In the genomic region with DNA sequence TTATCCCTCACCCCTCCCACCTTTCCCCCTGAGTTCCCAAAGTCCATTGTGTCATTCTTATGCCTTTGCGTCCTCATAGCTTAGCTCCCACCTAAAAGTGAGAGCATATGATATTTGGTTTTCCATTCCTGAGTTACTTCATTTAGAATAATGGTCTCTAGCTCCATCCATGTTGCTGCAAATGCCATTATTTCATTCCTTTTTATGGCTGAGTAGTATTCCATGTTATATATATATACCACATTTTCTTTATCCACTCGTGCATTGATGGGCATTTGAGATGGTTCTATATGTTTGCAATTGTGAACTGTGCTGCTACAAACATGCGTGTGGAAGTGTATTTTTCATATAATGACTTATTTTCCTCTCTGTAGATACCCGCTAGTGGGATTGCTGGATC, we compare ENCODE assay signal across 9 cellular contexts. TPM values are rescaled to one million over a fixed set of nuclear protein-coding genes. Genes with fewer than 3 reads are reported as not detected.
DNase-seq lines count a peak whose midpoint lies in the region; ATAC-seq and TF ChIP-seq lines count a peak whose summit lies in the region.
"Not testable (repeated sequence)": the region's sequence is repeated elsewhere in the genome, so short reads cannot be mapped to it uniquely, and the experiment has no call there.
"Had no signal": no experiment of that assay in that cellular context is flagged by ENCODE, and none has a peak within 500 bp of the region (broad histone marks: within the 10 kb centered on the region; RNA-seq: fewer than 3 reads in every experiment).

No MANE protein-coding gene starts in this region.

- not testable (repeated sequence) for H3K9me3 Mint-ChIP-seq in activated naive CD8-positive, alpha-beta T cell (ENCODE audit: low read depth); neural crest cell

- not testable (repeated sequence) for H3K27me3 Mint-ChIP-seq in T-helper 17 cell; activated naive CD8-positive, alpha-beta T cell
- peaks cover 12% of the 10 kb centered on the region for H3K27me3 Mint-ChIP-seq in neural crest cell (ENCODE audit: low read depth)

- not testable (repeated sequence) for H3K27ac ChIP-seq in HEK293 (ENCODE audit: extremely low read depth, low read depth, low read length)

- H3K4me3 Mint-ChIP-seq in T-helper 17 cell = not testable (repeated sequence)
- peak overlapping the region; percentile 46 for H3K4me3 Mint-ChIP-seq in activated naive CD8-positive, alpha-beta T cell
- H3K4me3 Mint-ChIP-seq in neural crest cell = peak overlapping the region; percentile 61

- TF ChIP-seq CTCF in HEK293 (tag by site-specific recombination; IDR thresholded peaks at IDR 0.05); neural crest cell (conservative IDR thresholded peaks at IDR 0.05): not testable (repeated sequence)

- H3K27ac Mint-ChIP-seq in T-helper 17 cell = peak overlapping the region; percentile 90
- H3K27ac Mint-ChIP-seq in activated naive CD8-positive, alpha-beta T cell = peak overlapping the region; percentile 34
- H3K27ac Mint-ChIP-seq in neural crest cell (ENCODE audit: unreplicated experiment) = not testable (repeated sequence)

- H3K4me1 ChIP-seq in HEK293 (ENCODE audit: control insufficient read depth, insufficient read depth, low read length) = not testable (repeated sequence)

- DNase-seq in T-helper 17 cell; neural crest cell (ENCODE audit: low read depth, low spot score): not testable (repeated sequence)

- H3K4me3 ChIP-seq in HEK293 (ENCODE audit: low read depth, low read length) = not testable (repeated sequence)

- not testable (repeated sequence) for H3K9me3 ChIP-seq in HEK293 (ENCODE audit: control insufficient read depth, insufficient read depth, low read depth, low read length); T-helper 17 cell (ENCODE audit: control insufficient read depth, low read length, poor library complexity, severe bottlenecking)

- CTCF ChIA-PET in HEK293 (lab: Yijun Ruan, JAX) = not testable (repeated sequence)

- POLR2A ChIA-PET in HEK293 (lab: Yijun Ruan, JAX) = not testable (repeated sequence)

- H3K4me1 Mint-ChIP-seq in T-helper 17 cell = peaks cover 11% of the 10 kb centered on the region
- H3K4me1 Mint-ChIP-seq in activated naive CD8-positive, alpha-beta T cell (ENCODE audit: low read depth) = peaks cover 31% of the 10 kb centered on the region
- H3K4me1 Mint-ChIP-seq in neural crest cell = peaks cover 17% of the 10 kb centered on the region

- H3K36me3 Mint-ChIP-seq in T-helper 17 cell (ENCODE audit: low read depth); activated naive CD8-positive, alpha-beta T cell; neural crest cell (ENCODE audit: low read depth): not testable (repeated sequence)

- not testable (repeated sequence) for H3K36me3 ChIP-seq in HEK293 (ENCODE audit: control insufficient read depth in 2 of 2, insufficient read depth in 1 of 2, low read length in 2 of 2)

- not testable (repeated sequence) for ATAC-seq in T-helper 17 cell

TF ChIP-seq in HEK293, 187 proteins besides CTCF, POLR2A, EP300 and RAD21:
- TF ChIP-seq ZNF146 (tag by site-specific recombination; IDR thresholded peaks at IDR 0.05) = peak; percentile 68

RNA-seq across cellular contexts. Expression of a gene that starts 2.0 kb away (rescaled TPM):
- 10 to 100 TPM; 71.7 to 99.0 TPM for total RNA-seq in T-helper 17 cell
- total RNA-seq in neural crest cell = 46.1 and 51.5 TPM in 2 replicates

RNA-seq across cellular contexts. Expression of a gene that starts 26.1 kb away (rescaled TPM):
- total RNA-seq in T-helper 17 cell (not detected), neural crest cell (not detected in 2 replicates)
- total RNA-seq: A673; Calu3; CD4-positive, CD25-positive, alpha-beta regulatory T cell; CD8-positive, alpha-beta T cell had no signal

RNA-seq across cellular contexts. Expression of a gene that starts 39.9 kb away (rescaled TPM):
- total RNA-seq in T-helper 17 cell (not detected), neural crest cell (not detected in 2 replicates)
- total RNA-seq: A673; Caco-2; Calu3; CD4-positive, CD25-positive, alpha-beta regulatory T cell; CD8-positive, alpha-beta T cell had no signal

RNA-seq across cellular contexts. Expression of a gene that starts 43.9 kb away (rescaled TPM):
- not detected for total RNA-seq in T-helper 17 cell
- total RNA-seq in neural crest cell = not detected in 2 replicates
- total RNA-seq: A673; Caco-2; Calu3; CD4-positive, CD25-positive, alpha-beta regulatory T cell; CD8-positive, alpha-beta T cell had no signal
